In the genomic region with DNA sequence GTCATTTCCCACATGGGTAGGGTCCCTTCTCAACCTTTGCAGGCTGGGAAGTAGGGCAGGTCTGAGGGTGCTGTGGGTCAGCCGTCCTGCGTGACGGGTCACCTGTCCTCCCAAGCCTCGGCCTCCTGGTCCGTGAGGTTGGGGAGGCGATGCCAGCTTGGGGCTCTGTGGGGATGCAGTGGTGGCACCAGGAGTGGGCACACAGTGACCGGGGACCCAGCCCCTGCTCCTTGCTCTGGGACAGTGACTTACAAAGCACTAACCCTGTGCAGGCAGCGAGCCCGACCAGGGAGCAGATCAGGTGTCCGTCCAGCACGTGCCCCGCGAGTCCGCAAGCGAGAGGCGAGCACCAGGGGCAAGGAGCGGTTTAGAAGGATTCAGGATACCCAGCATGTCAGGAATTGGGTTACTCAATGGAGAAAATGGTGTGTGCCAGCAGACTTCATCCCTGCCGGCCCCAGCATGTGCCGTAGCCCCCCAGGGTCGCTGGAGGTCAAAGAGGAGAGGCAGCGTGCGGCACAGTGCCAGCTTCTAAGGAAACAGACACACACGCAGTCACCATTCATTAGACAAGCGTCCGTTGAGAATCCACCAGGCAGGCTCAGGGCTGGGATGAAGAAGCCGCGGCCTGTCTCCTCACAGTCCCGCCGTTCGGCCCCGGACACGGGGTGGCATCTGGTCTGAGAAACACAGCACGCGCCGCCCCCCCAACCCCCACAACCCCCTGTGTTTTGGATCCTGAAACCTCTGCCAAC, we compare ENCODE assay signal across 1 cellular context.
A peak's percentile ranks its signal among the peaks of the same experiment; 100 is the strongest.
TF ChIP-seq lines count a peak whose summit lies in the region.

No MANE protein-coding gene starts in this region.

TF ChIP-seq in SK-N-SH, 30 proteins besides CTCF, POLR2A, EP300 and RAD21 (continued from another document):
- TF ChIP-seq MXI1 (IDR thresholded peaks at IDR 0.05; ENCODE audit: low read depth, low read length), result peak; percentile 94
- peak; percentile 93 for TF ChIP-seq CHD2 (IDR thresholded peaks at IDR 0.05; ENCODE audit: low read length, partially characterized antibody)
- TF ChIP-seq GABPA (IDR thresholded peaks at IDR 0.05; ENCODE audit: low read depth), result no peak
- TF ChIP-seq FOXM1 (IDR thresholded peaks at IDR 0.05; ENCODE audit: low read depth), result no peak
- TF ChIP-seq RCOR1 (IDR thresholded peaks at IDR 0.05; ENCODE audit: low read length), result peak; percentile 68
